Comparison of ENCODE assay signal across 20 cellular contexts in the genomic region with DNA sequence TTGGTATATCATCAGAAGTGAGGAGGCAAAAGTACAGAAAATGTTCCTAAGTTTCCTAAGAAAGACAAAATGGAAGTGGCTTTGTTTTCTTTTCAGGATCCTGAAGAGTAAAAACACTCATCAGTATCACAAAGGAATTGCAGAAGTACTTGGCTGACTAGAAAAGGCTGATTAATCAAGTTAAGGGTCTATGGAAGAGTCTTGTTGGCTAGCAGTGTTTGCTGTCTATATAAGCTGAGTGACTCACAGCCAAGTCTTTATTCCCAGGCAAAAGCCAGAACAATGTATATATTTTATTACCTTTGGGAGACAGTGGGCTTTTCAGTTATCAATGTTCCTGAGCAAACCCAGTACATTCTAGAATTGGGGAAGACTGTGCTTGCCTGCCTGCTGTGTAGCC.
DNase-seq lines count a peak whose midpoint lies in the region; ATAC-seq, FAIRE-seq and TF ChIP-seq lines count a peak whose summit lies in the region.
"Had no signal": no experiment of that assay in that cellular context is flagged by ENCODE, and none has a peak within 500 bp of the region (broad histone marks: within the 10 kb centered on the region; RNA-seq: fewer than 3 reads in every experiment).

No MANE protein-coding gene starts in this region.

- H3K23me2 ChIP-seq in H9 (ENCODE audit: insufficient read length, low read depth, low read length, poor library complexity, severe bottlenecking) = no peaks in the 10 kb centered on the region

- peak overlapping the region; percentile 6 to 54 (median 29); a peak in 6 of 7 replicates for H3K27ac Mint-ChIP-seq in H9
- H3K27ac Mint-ChIP-seq: T-cell had no signal

- H3K79me1 ChIP-seq in H9 (ENCODE audit: insufficient read depth, low read depth, low read length, poor library complexity, severe bottlenecking) = no peaks in the 10 kb centered on the region

- no peak overlapping the region for H2BK15ac ChIP-seq in H9 (ENCODE audit: low read depth, low read length)

- H3K36me3 Mint-ChIP-seq in H9 (ENCODE audit: insufficient read depth in 1 of 3, low read depth in 3 of 3) = peaks cover 13 to 22% (median 15%) of the 10 kb centered on the region in 3 experiments
- H3K36me3 Mint-ChIP-seq: T-cell had no signal

- H4K20me1 ChIP-seq in H9 (ENCODE audit: control insufficient read depth, insufficient read depth, insufficient read length) = no peaks in the 10 kb centered on the region

- TF ChIP-seq CTCF in H9 (conservative IDR thresholded peaks at IDR 0.05) = no peak
- TF ChIP-seq CTCF in bronchial epithelial cell (IDR thresholded peaks at IDR 0.05; ENCODE audit: insufficient read depth, low read length, severe bottlenecking) = no peak
- no peak for TF ChIP-seq CTCF in GM13977 (IDR thresholded peaks at IDR 0.05; ENCODE audit: extremely low read depth, insufficient read depth, missing control alignments)

- H3K79me2 ChIP-seq in H9 (ENCODE audit: insufficient read depth, low read length) = no peaks in the 10 kb centered on the region

- DNase-seq in DMS153 treated with DMSO at 0.1 percent for 48 hours (lab: John Stamatoyannopoulos, UW; ENCODE audit: unreplicated experiment) (peak; percentile 52), H9 (no peak), NCI-H345 treated with DMSO at 0.1 percent for 48 hours (lab: John Stamatoyannopoulos, UW; ENCODE audit: unreplicated experiment) (peak; percentile 45), bronchial epithelial cell (ENCODE audit: low read depth) (peak; percentile 7), GM13977 (ENCODE audit: low spot score) (no peak), NCI-H146 (lab: John Stamatoyannopoulos, UW) (no peak), left lobe of liver (ENCODE audit: low spot score) (no peak), kidney tubule cell (ENCODE audit: low spot score) (no peak)
- DNase-seq: C1 segment of cervical spinal cord, DMS 273 treated with DMSO at 0.1 percent for 48 hours, IMR-90, Karpas-422, MG63, NCI-H1092, NCI-H187 treated with DMSO at 0.1 percent for 48 hours, NCI-H2171 treated with DMSO at 0.1 percent for 48 hours, NCI-H524 treated with DMSO at 0.1 percent for 48 hours, SK-N-SH, T-cell, T-helper 9 cell had no signal

- H3K4me1 ChIP-seq in H9 (ENCODE audit: insufficient read depth, low read length) = no peaks in the 10 kb centered on the region

- ATAC-seq in left lobe of liver = no peak
- ATAC-seq: T-cell had no signal

- H4K91ac ChIP-seq in H9 (ENCODE audit: insufficient read length, low read depth, low read length) = no peak overlapping the region

- no peak overlapping the region for H2AK5ac ChIP-seq in H9 (ENCODE audit: insufficient read length, low read length)

- H3K27me3 Mint-ChIP-seq in H9 (ENCODE audit: low read depth) = no peaks in the 10 kb centered on the region; the same call in 1 of the 2 replicates
- H3K27me3 Mint-ChIP-seq: T-cell had no signal

- no peak overlapping the region for H3K4me2 ChIP-seq in H9 (ENCODE audit: insufficient read depth, insufficient read length, low read length)
- H3K4me2 ChIP-seq: SK-N-SH had no signal

- no peak overlapping the region for H2BK12ac ChIP-seq in H9 (ENCODE audit: insufficient read length, low read depth, low read length)

- H2BK5ac ChIP-seq in H9 (ENCODE audit: insufficient read length, low read length) = no peak overlapping the region

- H3K18ac ChIP-seq in H9 (ENCODE audit: insufficient read length, low read depth, low read length) = no peak overlapping the region

- no peak overlapping the region for H2AFZ ChIP-seq in H9 (ENCODE audit: low read length)

- no peak overlapping the region for H3K23ac ChIP-seq in H9 (ENCODE audit: insufficient read length, low read depth, low read length)

- H3K27me3 ChIP-seq in H9 (ENCODE audit: insufficient read depth, low read length) (no peaks in the 10 kb centered on the region), bronchial epithelial cell (ENCODE audit: control insufficient read depth, insufficient read depth, low read length) (no peaks in the 10 kb centered on the region)
- H3K27me3 ChIP-seq: MG63 had no signal

- H2BK20ac ChIP-seq in H9 (ENCODE audit: low read depth, low read length, poor library complexity, severe bottlenecking) = no peak overlapping the region

- H3K14ac ChIP-seq in H9 (ENCODE audit: insufficient read depth, low read length) = no peak overlapping the region

- no peak overlapping the region for H3K4me3 ChIP-seq in bronchial epithelial cell (ENCODE audit: low read depth, low read length)
- H3K4me3 ChIP-seq: MG63 had no signal

- H3K9me3 ChIP-seq in H9 (ENCODE audit: control insufficient read depth, low read depth, low read length) = no peaks in the 10 kb centered on the region
- H3K9me3 ChIP-seq: SK-N-SH had no signal

- no peak overlapping the region for H3T11ph ChIP-seq in H9 (ENCODE audit: low read length)

- peaks cover 10 to 15% of the 10 kb centered on the region in 2 experiments for H3K9me3 Mint-ChIP-seq in H9

- peaks cover 14 to 17% of the 10 kb centered on the region in 2 experiments for H3K4me1 Mint-ChIP-seq in H9
- H3K4me1 Mint-ChIP-seq: T-cell had no signal

- H4K5ac ChIP-seq in H9 (ENCODE audit: insufficient read length, low read depth, low read length) = no peak overlapping the region

- no peak for FAIRE-seq in bronchial epithelial cell (lab: Jason Lieb, UNC)

- in situ Hi-C loops in GM13977 (cut with MboI; ENCODE audit: low pct_unique_long_range_greater_than_20kb, low sequenced_read_pairs, unreplicated experiment) = no loop called here

- no peak overlapping the region for H3K27ac ChIP-seq in H9 (ENCODE audit: insufficient read length, low read depth, low read length)

- H4K8ac ChIP-seq in H9 (replicated peaks; ENCODE audit: insufficient read length, low read depth, low read length) = no peak overlapping the region

- no peak overlapping the region for H3K56ac ChIP-seq in H9 (ENCODE audit: insufficient read length, low read depth, low read length)

- H3K36me3 ChIP-seq in bronchial epithelial cell (ENCODE audit: control insufficient read depth, insufficient read depth, low read length) = no peaks in the 10 kb centered on the region
- H3K36me3 ChIP-seq: MG63 had no signal

- H3K4me3 Mint-ChIP-seq in H9 = no peak overlapping the region
- H3K4me3 Mint-ChIP-seq: T-cell had no signal

- H3K9ac ChIP-seq in H9 (ENCODE audit: extremely low read depth, insufficient read length, low read length) = no peak overlapping the region
- H3K9ac ChIP-seq: SK-N-SH had no signal

- H2BK120ac ChIP-seq in H9 (ENCODE audit: low read depth, low read length, poor library complexity, severe bottlenecking) = no peak overlapping the region

- no peak overlapping the region for H3K4ac ChIP-seq in H9 (ENCODE audit: low read depth, low read length)

Comparison
In these comparisons a context has a peak if more than half of its experiments do, and no peak if none do; other contexts are left out.
1. DNase-seq: peak in DMS153 treated with DMSO at 0.1 percent for 48 hours (single experiment), NCI-H345 treated with DMSO at 0.1 percent for 48 hours (single experiment) and bronchial epithelial cell (single experiment); none in H9 (single experiment), GM13977 (single experiment), NCI-H146 (single experiment), left lobe of liver (single experiment) and kidney tubule cell (single experiment).